Comparison of ENCODE assay signal across 24 cellular contexts in genomic region chr9:81537964-81538363, GRCh38.
"Had no signal": no experiment of that assay in that cellular context is flagged by ENCODE, and none has a peak within 500 bp of the region (broad histone marks: within the 10 kb centered on the region; RNA-seq: fewer than 3 reads in every experiment).

No MANE protein-coding gene starts in this region.

- H3K9me3 Mint-ChIP-seq: nephron progenitor cell; stimulated activated memory B cell treated with anti-CD40 and anti-IgM and Interleukin-4, amounts not matched to agents 10 μg/mL and 1 μg/mL and 100 μg/mL, for 72 hours had no signal

- H3K4me1 Mint-ChIP-seq: naive B cell had no signal

- H3K36me3 ChIP-seq: esophagus muscularis mucosa, heart left ventricle, neutrophil, spleen, tibial artery, upper lobe of right lung, vagina had no signal

- H3K27me3 Mint-ChIP-seq: effector memory CD8-positive, alpha-beta T cell; stimulated activated memory B cell treated with anti-CD40 and anti-IgM and Interleukin-4, amounts not matched to agents 10 μg/mL and 1 μg/mL and 100 μg/mL, for 72 hours; stimulated activated naive CD8-positive, alpha-beta T cell treated with anti-CD3 and anti-CD28 coated beads, Interleukin-15, Interleukin-2, amounts not matched to agents 100 ng/mL and 50 ng/mL, for 24 hours had no signal

- H3K4me3 Mint-ChIP-seq: effector memory CD8-positive, alpha-beta T cell; naive B cell; nephron progenitor cell; stimulated activated memory B cell treated with anti-CD40 and anti-IgM and Interleukin-4, amounts not matched to agents 10 μg/mL and 1 μg/mL and 100 μg/mL, for 72 hours; stimulated activated naive CD8-positive, alpha-beta T cell treated with anti-CD3 and anti-CD28 coated beads, Interleukin-15, Interleukin-2, amounts not matched to agents 100 ng/mL and 50 ng/mL, for 24 hours had no signal

- H3K27me3 ChIP-seq: esophagus muscularis mucosa, heart left ventricle, neutrophil, spleen, tibial artery, upper lobe of right lung, vagina had no signal

- H3K27ac ChIP-seq: epithelial cell of prostate, esophagus muscularis mucosa, heart left ventricle, neutrophil, spleen, tibial artery, upper lobe of right lung, vagina had no signal

- H3K4me3 ChIP-seq: esophagus muscularis mucosa, heart left ventricle, lung, spleen, tibial artery, upper lobe of right lung, vagina had no signal

- DNase-seq: effector memory CD8-positive, alpha-beta T cell; foreskin melanocyte; heart left ventricle; hippocampal formation; left colon; left ventricle myocardium superior; mesendoderm; naive B cell; nephron progenitor cell; posterior cingulate gyrus; right cardiac atrium; spleen; stimulated activated CD4-positive, alpha-beta T cell treated with anti-CD3 and anti-CD28 coated beads, Interleukin-15, amount 100 ng/mL, for 24 hours; stimulated activated CD4-positive, alpha-beta T cell treated with anti-CD3 and anti-CD28 coated beads, Interleukin-1b, Interleukin-23, amount 100 ng/mL, for 48 hours; stimulated activated CD4-positive, alpha-beta T cell treated with anti-CD3 and anti-CD28 coated beads, Interleukin-4, amount 100 ng/mL, for 24 hours; tibial artery; upper lobe of right lung had no signal

- H3K9me3 ChIP-seq: esophagus muscularis mucosa, heart left ventricle, neutrophil, spleen, tibial artery, upper lobe of right lung, vagina had no signal

- H3K36me3 Mint-ChIP-seq: naive B cell; stimulated activated memory B cell treated with anti-CD40 and anti-IgM and Interleukin-4, amounts not matched to agents 10 μg/mL and 1 μg/mL and 100 μg/mL, for 72 hours had no signal

- H3K4me1 ChIP-seq: esophagus muscularis mucosa, heart left ventricle, spleen, upper lobe of right lung, vagina had no signal

- ATAC-seq: effector memory CD8-positive, alpha-beta T cell; heart left ventricle; left colon; left ventricle myocardium superior; right cardiac atrium; stimulated activated memory B cell treated with anti-CD40 and anti-IgM and Interleukin-4, amounts not matched to agents 10 μg/mL and 1 μg/mL and 100 μg/mL, for 72 hours; upper lobe of right lung had no signal

- H3K27ac Mint-ChIP-seq: effector memory CD8-positive, alpha-beta T cell; naive B cell; stimulated activated memory B cell treated with anti-CD40 and anti-IgM and Interleukin-4, amounts not matched to agents 10 μg/mL and 1 μg/mL and 100 μg/mL, for 72 hours; stimulated activated naive CD8-positive, alpha-beta T cell treated with anti-CD3 and anti-CD28 coated beads, Interleukin-15, Interleukin-2, amounts not matched to agents 100 ng/mL and 50 ng/mL, for 24 hours had no signal
